ENCODE assay signal across 36 cellular contexts in the genomic region with DNA sequence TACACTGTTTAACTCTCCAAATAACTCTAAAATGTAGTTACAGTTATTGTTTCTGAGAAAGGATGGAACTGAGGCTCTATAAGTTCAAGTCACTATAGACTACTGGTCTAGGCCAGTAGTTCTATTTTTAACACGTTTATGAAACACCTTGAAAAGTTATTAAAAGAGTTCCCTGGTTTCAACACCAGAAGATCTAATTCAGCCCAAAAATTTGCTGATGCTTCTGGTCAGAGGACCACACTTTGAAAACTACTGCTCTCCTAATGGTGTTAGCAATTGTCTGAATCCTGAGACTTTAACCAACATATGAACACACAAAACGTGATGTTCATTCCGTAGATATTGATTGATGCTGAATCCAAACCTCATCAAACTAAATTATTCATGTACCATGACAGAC.
"Had no signal": no experiment of that assay in that cellular context is flagged by ENCODE, and none has a peak within 500 bp of the region (broad histone marks: within the 10 kb centered on the region; RNA-seq: fewer than 3 reads in every experiment).

No MANE protein-coding gene starts in this region.

- H3K4me3 Mint-ChIP-seq: activated naive CD4-positive, alpha-beta T cell treated with anti-CD3 and anti-CD28 coated beads for 36 hours; activated naive CD4-positive, alpha-beta T cell treated with anti-CD3 and anti-CD28 coated beads, Interleukin-2, amount 10 ng/mL, durations not matched to agents 7 days and 5 days; activated naive CD4-positive, alpha-beta T cell treated with anti-CD3 and anti-CD28 coated beads, Interleukin-2, amount 50 U/mL, for 24 hours; activated naive CD8-positive, alpha-beta T cell; activated naive CD8-positive, alpha-beta T cell treated with anti-CD3 and anti-CD28 coated beads for 36 hours; activated naive CD8-positive, alpha-beta T cell treated with anti-CD3 and anti-CD28 coated beads, Interleukin-2, amount 10 ng/mL, durations not matched to agents 7 days and 5 days; activated naive CD8-positive, alpha-beta T cell treated with anti-CD3 and anti-CD28 coated beads, Interleukin-2, amount 50 U/mL, for 24 hours; activated T-cell treated with anti-CD3 and anti-CD28 coated beads, Interleukin-2, amount 50 U/mL, for 4 hours; activated T-cell treated with anti-CD3 and anti-CD28 coated beads, Interleukin-2, amount 50 U/mL, for 72 hours; activated T-helper 1 cell treated with anti-CD3 and anti-CD28 coated beads, Interleukin-12 subunit alpha, Interleukin-12 subunit beta, Interleukin-2, Interleukin-4 antibody, amounts not matched to agents 30 ng/mL and 10 ng/mL and 1 ng/mL, durations not matched to agents 14 hours and 24 hours and 36 hours; activated T-helper 17 cell treated with anti-CD3 and anti-CD28 coated beads, Interleukin-2, amount 50 U/mL, for 72 hours; brain; central memory CD8-positive, alpha-beta T cell had no signal

- H3K9me3 ChIP-seq: adrenal gland, ascending aorta, body of pancreas, breast epithelium had no signal

- ATAC-seq: activated naive CD4-positive, alpha-beta T cell treated with anti-CD3 and anti-CD28 coated beads, Interleukin-2, amount 50 U/mL, for 72 hours; activated naive CD8-positive, alpha-beta T cell treated with anti-CD3 and anti-CD28 coated beads, Interleukin-2, amount 50 U/mL, for 24 hours; activated T-cell treated with anti-CD3 and anti-CD28 coated beads, Interleukin-2, amount 50 U/mL, for 4 hours; activated T-cell treated with anti-CD3 and anti-CD28 coated beads, Interleukin-2, amount 50 U/mL, for 72 hours; activated T-helper 17 cell treated with anti-CD3 and anti-CD28 coated beads, Interleukin-2, amount 50 U/mL, for 72 hours; body of pancreas had no signal

- H3K36me3 Mint-ChIP-seq: activated naive CD4-positive, alpha-beta T cell treated with anti-CD3 and anti-CD28 coated beads, Interleukin-2, amount 10 ng/mL, durations not matched to agents 7 days and 5 days; activated naive CD4-positive, alpha-beta T cell treated with anti-CD3 and anti-CD28 coated beads, Interleukin-2, amount 50 U/mL, for 24 hours; activated naive CD4-positive, alpha-beta T cell treated with anti-CD3 and anti-CD28 coated beads, Interleukin-2, amount 50 U/mL, for 72 hours; activated naive CD8-positive, alpha-beta T cell; activated naive CD8-positive, alpha-beta T cell treated with anti-CD3 and anti-CD28 coated beads for 36 hours; activated naive CD8-positive, alpha-beta T cell treated with anti-CD3 and anti-CD28 coated beads, Interleukin-2, amount 10 ng/mL, durations not matched to agents 7 days and 5 days; brain had no signal

- H3K27ac ChIP-seq: adrenal gland, ascending aorta, body of pancreas, brain microvascular endothelial cell, breast epithelium, cardiac muscle cell had no signal

- H3K4me3 ChIP-seq: adrenal gland, ascending aorta, body of pancreas, breast epithelium, cardiac muscle cell had no signal

- DNase-seq: activated effector memory CD4-positive, alpha-beta T cell treated with anti-CD3 and anti-CD28 coated beads, Interleukin-2, amount 50 U/mL, for 16 hours; activated effector memory CD4-positive, alpha-beta T cell treated with Interleukin-2 at 50 U/mL for 16 hours; activated gamma-delta T cell; activated gamma-delta T cell treated with Interleukin-2 at 50 U/mL for 16 hours; activated naive CD4-positive, alpha-beta T cell; activated naive CD4-positive, alpha-beta T cell treated with anti-CD3 and anti-CD28 coated beads for 36 hours; activated naive CD4-positive, alpha-beta T cell treated with anti-CD3 and anti-CD28 coated beads, Interleukin-2, amount 10 ng/mL, durations not matched to agents 7 days and 5 days; activated naive CD4-positive, alpha-beta T cell treated with anti-CD3 and anti-CD28 coated beads, Interleukin-2, amount 50 U/mL, for 16 hours; activated naive CD4-positive, alpha-beta T cell treated with Interleukin-2 at 50 U/mL for 16 hours; activated naive CD8-positive, alpha-beta T cell treated with anti-CD3 and anti-CD28 coated beads for 36 hours; activated naive CD8-positive, alpha-beta T cell treated with anti-CD3 and anti-CD28 coated beads, Interleukin-2, amount 10 ng/mL, durations not matched to agents 7 days and 5 days; activated naive CD8-positive, alpha-beta T cell treated with anti-CD3 and anti-CD28 coated beads, Interleukin-2, amount 50 U/mL, for 24 hours; activated T-cell treated with anti-CD3 and anti-CD28 coated beads, Interleukin-2, amount 50 U/mL, for 4 hours; activated T-cell treated with anti-CD3 and anti-CD28 coated beads, Interleukin-2, amount 50 U/mL, for 48 hours; activated T-cell treated with anti-CD3 and anti-CD28 coated beads, Interleukin-2, amount 50 U/mL, for 72 hours; adrenal gland; amniotic stem cell; amygdala; anterior cingulate cortex; aorta; body of pancreas; brain microvascular endothelial cell; caudate nucleus; central memory CD4-positive, alpha-beta T cell; cerebellar nuclear complex had no signal

- H3K36me3 ChIP-seq: adrenal gland, ascending aorta, brain microvascular endothelial cell, breast epithelium, cardiac muscle cell had no signal

- H3K4me1 Mint-ChIP-seq: activated naive CD4-positive, alpha-beta T cell treated with anti-CD3 and anti-CD28 coated beads, Interleukin-2, amount 10 ng/mL, durations not matched to agents 7 days and 5 days; activated naive CD4-positive, alpha-beta T cell treated with anti-CD3 and anti-CD28 coated beads, Interleukin-2, amount 50 U/mL, for 24 hours; activated naive CD8-positive, alpha-beta T cell treated with anti-CD3 and anti-CD28 coated beads for 36 hours; activated naive CD8-positive, alpha-beta T cell treated with anti-CD3 and anti-CD28 coated beads, Interleukin-2, amount 10 ng/mL, durations not matched to agents 7 days and 5 days; activated naive CD8-positive, alpha-beta T cell treated with anti-CD3 and anti-CD28 coated beads, Interleukin-2, amount 50 U/mL, for 24 hours; activated T-helper 17 cell treated with anti-CD3 and anti-CD28 coated beads, Interleukin-2, amount 50 U/mL, for 72 hours; brain; central memory CD8-positive, alpha-beta T cell had no signal

- H3K27me3 ChIP-seq: adrenal gland, ascending aorta, body of pancreas, brain microvascular endothelial cell, breast epithelium, cardiac muscle cell had no signal

- H3K4me1 ChIP-seq: adrenal gland, ascending aorta, body of pancreas, breast epithelium had no signal

- H3K9me3 Mint-ChIP-seq: activated naive CD4-positive, alpha-beta T cell treated with anti-CD3 and anti-CD28 coated beads for 36 hours; activated naive CD4-positive, alpha-beta T cell treated with anti-CD3 and anti-CD28 coated beads, Interleukin-2, amount 10 ng/mL, durations not matched to agents 7 days and 5 days; activated naive CD4-positive, alpha-beta T cell treated with anti-CD3 and anti-CD28 coated beads, Interleukin-2, amount 50 U/mL, for 24 hours; activated naive CD8-positive, alpha-beta T cell treated with anti-CD3 and anti-CD28 coated beads for 36 hours; activated naive CD8-positive, alpha-beta T cell treated with anti-CD3 and anti-CD28 coated beads, Interleukin-2, amount 50 U/mL, for 24 hours; activated T-cell treated with anti-CD3 and anti-CD28 coated beads, Interleukin-2, amount 50 U/mL, for 4 hours; activated T-helper 1 cell treated with anti-CD3 and anti-CD28 coated beads, Interleukin-12 subunit alpha, Interleukin-12 subunit beta, Interleukin-2, Interleukin-4 antibody, amounts not matched to agents 30 ng/mL and 10 ng/mL and 1 ng/mL, durations not matched to agents 14 hours and 24 hours and 36 hours; activated T-helper 2 cell treated with anti-CD3 and anti-CD28 coated beads, Interferon-gamma antibody, Interleukin-2, Interleukin-4, amounts not matched to agents 10 μg/mL and 5 μg/mL and 100 μg/mL, durations not matched to agents 14 hours and 24 hours and 36 hours; brain had no signal

- H3K27me3 Mint-ChIP-seq: activated naive CD4-positive, alpha-beta T cell treated with anti-CD3 and anti-CD28 coated beads, Interleukin-2, amount 10 ng/mL, durations not matched to agents 7 days and 5 days; activated naive CD4-positive, alpha-beta T cell treated with anti-CD3 and anti-CD28 coated beads, Interleukin-2, amount 50 U/mL, for 24 hours; activated naive CD8-positive, alpha-beta T cell; activated naive CD8-positive, alpha-beta T cell treated with anti-CD3 and anti-CD28 coated beads, Interleukin-2, amount 50 U/mL, for 24 hours; activated T-helper 17 cell treated with anti-CD3 and anti-CD28 coated beads, Interleukin-2, amount 50 U/mL, for 72 hours; brain; central memory CD8-positive, alpha-beta T cell had no signal

- H3K27ac Mint-ChIP-seq: activated naive CD4-positive, alpha-beta T cell treated with anti-CD3 and anti-CD28 coated beads for 36 hours; activated naive CD4-positive, alpha-beta T cell treated with anti-CD3 and anti-CD28 coated beads, Interleukin-2, amount 10 ng/mL, durations not matched to agents 7 days and 5 days; activated naive CD4-positive, alpha-beta T cell treated with anti-CD3 and anti-CD28 coated beads, Interleukin-2, amount 50 U/mL, for 24 hours; activated naive CD4-positive, alpha-beta T cell treated with anti-CD3 and anti-CD28 coated beads, Interleukin-2, amount 50 U/mL, for 72 hours; activated naive CD8-positive, alpha-beta T cell; activated naive CD8-positive, alpha-beta T cell treated with anti-CD3 and anti-CD28 coated beads for 36 hours; activated naive CD8-positive, alpha-beta T cell treated with anti-CD3 and anti-CD28 coated beads, Interleukin-2, amount 10 ng/mL, durations not matched to agents 7 days and 5 days; activated naive CD8-positive, alpha-beta T cell treated with anti-CD3 and anti-CD28 coated beads, Interleukin-2, amount 50 U/mL, for 24 hours; activated T-cell treated with anti-CD3 and anti-CD28 coated beads, Interleukin-2, amount 50 U/mL, for 72 hours; activated T-helper 1 cell treated with anti-CD3 and anti-CD28 coated beads, Interleukin-12 subunit alpha, Interleukin-12 subunit beta, Interleukin-2, Interleukin-4 antibody, amounts not matched to agents 30 ng/mL and 10 ng/mL and 1 ng/mL, durations not matched to agents 14 hours and 24 hours and 36 hours; activated T-helper 17 cell treated with anti-CD3 and anti-CD28 coated beads, Interleukin-2, amount 50 U/mL, for 72 hours; activated T-helper 2 cell treated with anti-CD3 and anti-CD28 coated beads, Interferon-gamma antibody, Interleukin-2, Interleukin-4, amounts not matched to agents 10 μg/mL and 5 μg/mL and 100 μg/mL, durations not matched to agents 14 hours and 24 hours and 36 hours; brain had no signal
